ENCODE assay signal across 8 cellular contexts in genomic region chrX:15703809-15704208, GRCh38. TPM values are rescaled to one million over a fixed set of nuclear protein-coding genes. Genes with fewer than 3 reads are reported as not detected.
A peak's percentile ranks its signal among the peaks of the same experiment; 100 is the strongest.
DNase-seq lines count a peak whose midpoint lies in the region; ATAC-seq, FAIRE-seq and TF ChIP-seq lines count a peak whose summit lies in the region.
"Not testable (repeated sequence)": the region's sequence is repeated elsewhere in the genome, so short reads cannot be mapped to it uniquely, and the experiment has no call there.
"Had no signal": no experiment of that assay in that cellular context is flagged by ENCODE, and none has a peak within 500 bp of the region (broad histone marks: within the 10 kb centered on the region; RNA-seq: fewer than 3 reads in every experiment).

No MANE protein-coding gene starts in this region.

- not testable (repeated sequence) for H3K9me3 ChIP-seq in keratinocyte (ENCODE audit: control insufficient read depth, low read depth, low read length)

- not testable (repeated sequence) for H3K27ac Mint-ChIP-seq in activated CD8-positive, alpha-beta T cell treated with anti-CD3 and anti-CD28 coated beads, Interleukin-2, amount 10 ng/mL, durations not matched to agents 7 days and 5 days; natural killer cell

- not testable (repeated sequence) for DNase-seq in activated CD8-positive, alpha-beta T cell treated with anti-CD3 and anti-CD28 coated beads, Interleukin-2, amount 10 ng/mL, durations not matched to agents 7 days and 5 days; keratinocyte (ENCODE audit: low read depth, low spot score); natural killer cell

- not testable (repeated sequence) for H3K4me1 Mint-ChIP-seq in activated CD8-positive, alpha-beta T cell treated with anti-CD3 and anti-CD28 coated beads, Interleukin-2, amount 10 ng/mL, durations not matched to agents 7 days and 5 days (ENCODE audit: low read depth); natural killer cell

- not testable (repeated sequence) for H4K20me1 ChIP-seq in keratinocyte (ENCODE audit: control insufficient read depth, extremely low read depth, insufficient read depth, low read length)

- not testable (repeated sequence) for H3K4me3 ChIP-seq in keratinocyte (ENCODE audit: control insufficient read depth in 2 of 3, extremely low read depth in 1 of 3, insufficient read depth in 2 of 3, low read depth in 1 of 3, low read length in 3 of 3)

- H3K4me1 ChIP-seq in keratinocyte (ENCODE audit: control insufficient read depth, extremely low read depth, insufficient read depth, low read length) = not testable (repeated sequence)

- peak; percentile 99 for FAIRE-seq in keratinocyte (lab: Jason Lieb, UNC)

- not testable (repeated sequence) for H3K9me1 ChIP-seq in keratinocyte (ENCODE audit: control insufficient read depth, extremely low read depth, insufficient read depth, low read length)

- dilution Hi-C loops in keratinocyte (cut with MboI; ENCODE audit: extremely low pct_ligation_motif_present, low sequenced_read_pairs) = not testable (repeated sequence)

- H3K9me3 Mint-ChIP-seq in activated CD8-positive, alpha-beta T cell treated with anti-CD3 and anti-CD28 coated beads, Interleukin-2, amount 10 ng/mL, durations not matched to agents 7 days and 5 days (ENCODE audit: insufficient read depth); natural killer cell: not testable (repeated sequence)

- not testable (repeated sequence) for H2AFZ ChIP-seq in keratinocyte (ENCODE audit: control insufficient read depth, low read length)

- H3K36me3 ChIP-seq in keratinocyte (ENCODE audit: control insufficient read depth in 2 of 2, extremely low read depth in 1 of 2, insufficient read depth in 2 of 2, low read length in 2 of 2) = not testable (repeated sequence)

- not testable (repeated sequence) for H3K27me3 ChIP-seq in keratinocyte (ENCODE audit: control insufficient read depth, extremely low read depth, insufficient read depth, low read length)

- not testable (repeated sequence) for H3K4me2 ChIP-seq in keratinocyte (ENCODE audit: control insufficient read depth, extremely low read depth, insufficient read depth, low read depth, low read length)

- not testable (repeated sequence) for H3K27me3 Mint-ChIP-seq in activated CD8-positive, alpha-beta T cell treated with anti-CD3 and anti-CD28 coated beads, Interleukin-2, amount 10 ng/mL, durations not matched to agents 7 days and 5 days (ENCODE audit: low read depth); natural killer cell (ENCODE audit: low read depth in 2 of 2)

- H3K4me3 Mint-ChIP-seq in activated CD8-positive, alpha-beta T cell treated with anti-CD3 and anti-CD28 coated beads, Interleukin-2, amount 10 ng/mL, durations not matched to agents 7 days and 5 days; natural killer cell: not testable (repeated sequence)

- not testable (repeated sequence) for TF ChIP-seq CTCF in keratinocyte (optimal IDR thresholded peaks at IDR 0.05 in 1 of 3, IDR thresholded peaks at IDR 0.05 in 1 of 3, conservative IDR thresholded peaks at IDR 0.05 in 1 of 3; ENCODE audit: extremely low read depth in 1 of 3, insufficient read depth in 2 of 3, low read length in 3 of 3); natural killer cell (IDR thresholded peaks at IDR 0.05)

- CTCF ChIA-PET in activated CD8-positive, alpha-beta T cell treated with anti-CD3 and anti-CD28 coated beads, Interleukin-2, amount 10 ng/mL, durations not matched to agents 7 days and 5 days (lab: Charles Lee) = not testable (repeated sequence)

- H3K79me2 ChIP-seq in keratinocyte (ENCODE audit: control insufficient read depth, insufficient read depth, low read length) = not testable (repeated sequence)

- H3K27ac ChIP-seq in keratinocyte (ENCODE audit: control insufficient read depth, insufficient read depth, low read length) = not testable (repeated sequence)

- H3K36me3 Mint-ChIP-seq in activated CD8-positive, alpha-beta T cell treated with anti-CD3 and anti-CD28 coated beads, Interleukin-2, amount 10 ng/mL, durations not matched to agents 7 days and 5 days (ENCODE audit: low read depth); natural killer cell: not testable (repeated sequence)

- POLR2A ChIA-PET in activated CD8-positive, alpha-beta T cell treated with anti-CD3 and anti-CD28 coated beads, Interleukin-2, amount 10 ng/mL, durations not matched to agents 7 days and 5 days (lab: Charles Lee) = not testable (repeated sequence)

- H3K9ac ChIP-seq in keratinocyte (ENCODE audit: control insufficient read depth, extremely low read depth, insufficient read depth, low read length) = not testable (repeated sequence)

- peak; percentile 49 for ATAC-seq in GM18858 (IDR thresholded peaks at IDR 0.05; ENCODE audit: unreplicated experiment)
- peak; percentile 72 for ATAC-seq in GM21723 (IDR thresholded peaks at IDR 0.05; ENCODE audit: unreplicated experiment)
- ATAC-seq in HG03354 (IDR thresholded peaks at IDR 0.05; ENCODE audit: poor library complexity, severe bottlenecking, unreplicated experiment) = peak; percentile 68
- peak; percentile 61 for ATAC-seq in activated CD8-positive, alpha-beta T cell treated with anti-CD3 and anti-CD28 coated beads, Interleukin-2, amount 10 ng/mL, durations not matched to agents 7 days and 5 days
- peak; percentile 62 for ATAC-seq in esophagus mucosa
- peak; percentile 53 to 78 (median 74) for ATAC-seq in natural killer cell

- intact Hi-C loops in natural killer cell (cut with micrococcal nuclease) = not testable (repeated sequence)

RNA-seq across cellular contexts. Expression of gene CA5B, which starts 34.3 kb away (rescaled TPM):
- 10 to 100 TPM; 16.2 to 16.6 TPM for total RNA-seq in activated CD8-positive, alpha-beta T cell treated with anti-CD3 and anti-CD28 coated beads, Interleukin-2, amount 10 ng/mL, durations not matched to agents 7 days and 5 days
- total RNA-seq in esophagus mucosa = 10.6 TPM
- polyA plus RNA-seq in keratinocyte = 4.1 to 6.8 TPM (median 5.2 TPM) in 3 replicates
- polyA plus RNA-seq in keratinocyte (2011; ENCODE audit: low read depth) = 4.4 TPM
- polyA plus RNA-seq in keratinocyte (2011; cell fraction: cytosol; rRNA removed) = 2.9 and 5.0 TPM in 2 replicates
- 5.6 and 6.7 TPM in 2 replicates for polyA plus RNA-seq in keratinocyte (2011; cell fraction: nucleus; rRNA removed)
- polyA plus RNA-seq in keratinocyte (2012; ENCODE audit: low replicate concordance) = 2.4 and 4.5 TPM in 2 replicates
- polyA minus RNA-seq in keratinocyte = 5.4 to 13.2 TPM (median 11.8 TPM) in 3 replicates
- 2.3 TPM for polyA minus RNA-seq in keratinocyte (2011; cell fraction: cytosol; rRNA and poly(A)+ RNA removed)
- polyA minus RNA-seq in keratinocyte (2011; cell fraction: nucleus; rRNA and poly(A)+ RNA removed) = 7.8 and 10.8 TPM in 2 replicates
- total RNA-seq in natural killer cell = 100 to 1,000 TPM in 1 of 3 donors, 10 to 100 TPM in 2; 56.3 to 111 (median 80.5) TPM

RNA-seq across cellular contexts. Expression of gene CLTRN, which starts 39.2 kb away (rescaled TPM):
- not detected for total RNA-seq in activated CD8-positive, alpha-beta T cell treated with anti-CD3 and anti-CD28 coated beads, Interleukin-2, amount 10 ng/mL, durations not matched to agents 7 days and 5 days
- total RNA-seq in esophagus mucosa (0.20 TPM), natural killer cell (under 1 TPM in 1 of 3 donors, not detected in 2; 0.28 TPM)
- 0.79 to 1.4 TPM (median 1.3 TPM) in 3 replicates for polyA plus RNA-seq in keratinocyte
- 5.7 TPM for polyA plus RNA-seq in keratinocyte (2011; ENCODE audit: low read depth)
- 0.86 and 2.1 TPM in 2 replicates for polyA plus RNA-seq in keratinocyte (2011; cell fraction: cytosol; rRNA removed)
- polyA plus RNA-seq in keratinocyte (2011; cell fraction: nucleus; rRNA removed) = 1.0 and 1.3 TPM in 2 replicates
- polyA plus RNA-seq in keratinocyte (2012; ENCODE audit: low replicate concordance) = 0.52 and 1.4 TPM in 2 replicates
- 0.59 to 0.77 TPM in 2 of 3 replicates, not detected in the other for polyA minus RNA-seq in keratinocyte
- polyA minus RNA-seq in keratinocyte (2011; cell fraction: cytosol; rRNA and poly(A)+ RNA removed) = not detected
- polyA minus RNA-seq in keratinocyte (2011; cell fraction: nucleus; rRNA and poly(A)+ RNA removed) = not detected in 2 replicates
- total RNA-seq: dermis microvascular lymphatic vessel endothelial cell had no signal
